In the genomic region with DNA sequence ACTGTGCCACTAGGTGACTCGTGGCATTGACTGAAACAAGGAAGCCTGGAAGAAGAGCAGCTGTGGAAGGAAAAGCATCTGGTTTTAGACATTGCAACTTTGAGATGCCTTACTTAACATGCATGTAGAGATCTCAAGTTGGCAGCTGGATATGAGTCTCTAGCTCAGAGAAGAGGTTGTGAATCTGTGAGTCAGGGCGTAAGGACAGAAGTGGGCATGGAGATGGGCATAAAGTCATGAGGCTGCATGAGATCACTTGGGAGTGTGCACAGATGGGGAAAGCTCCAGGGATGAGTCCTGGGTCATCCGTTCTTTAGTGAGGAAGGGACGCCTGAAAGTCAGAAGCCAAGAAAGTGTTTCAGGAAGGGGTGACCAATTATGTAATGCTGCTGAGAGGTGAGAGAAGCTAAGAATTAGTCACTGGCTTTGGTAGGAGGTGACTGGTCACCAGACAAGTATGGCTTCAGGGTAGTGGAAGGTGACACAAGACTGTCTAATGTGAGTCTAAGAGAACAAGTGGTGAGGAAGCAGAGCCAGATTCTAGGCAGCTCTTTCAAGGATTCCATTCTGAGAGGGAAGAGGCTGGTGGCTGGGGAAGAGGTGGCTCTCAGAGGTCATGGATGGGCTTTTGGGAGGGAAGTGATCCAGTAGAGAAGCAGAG, we compare ENCODE assay signal across 1 cellular context.
TF ChIP-seq lines count a peak whose summit lies in the region.

No MANE protein-coding gene starts in this region.

TF ChIP-seq in GM12878, 131 proteins besides CTCF, POLR2A, EP300 and RAD21:
- TF ChIP-seq, protein P1, sequence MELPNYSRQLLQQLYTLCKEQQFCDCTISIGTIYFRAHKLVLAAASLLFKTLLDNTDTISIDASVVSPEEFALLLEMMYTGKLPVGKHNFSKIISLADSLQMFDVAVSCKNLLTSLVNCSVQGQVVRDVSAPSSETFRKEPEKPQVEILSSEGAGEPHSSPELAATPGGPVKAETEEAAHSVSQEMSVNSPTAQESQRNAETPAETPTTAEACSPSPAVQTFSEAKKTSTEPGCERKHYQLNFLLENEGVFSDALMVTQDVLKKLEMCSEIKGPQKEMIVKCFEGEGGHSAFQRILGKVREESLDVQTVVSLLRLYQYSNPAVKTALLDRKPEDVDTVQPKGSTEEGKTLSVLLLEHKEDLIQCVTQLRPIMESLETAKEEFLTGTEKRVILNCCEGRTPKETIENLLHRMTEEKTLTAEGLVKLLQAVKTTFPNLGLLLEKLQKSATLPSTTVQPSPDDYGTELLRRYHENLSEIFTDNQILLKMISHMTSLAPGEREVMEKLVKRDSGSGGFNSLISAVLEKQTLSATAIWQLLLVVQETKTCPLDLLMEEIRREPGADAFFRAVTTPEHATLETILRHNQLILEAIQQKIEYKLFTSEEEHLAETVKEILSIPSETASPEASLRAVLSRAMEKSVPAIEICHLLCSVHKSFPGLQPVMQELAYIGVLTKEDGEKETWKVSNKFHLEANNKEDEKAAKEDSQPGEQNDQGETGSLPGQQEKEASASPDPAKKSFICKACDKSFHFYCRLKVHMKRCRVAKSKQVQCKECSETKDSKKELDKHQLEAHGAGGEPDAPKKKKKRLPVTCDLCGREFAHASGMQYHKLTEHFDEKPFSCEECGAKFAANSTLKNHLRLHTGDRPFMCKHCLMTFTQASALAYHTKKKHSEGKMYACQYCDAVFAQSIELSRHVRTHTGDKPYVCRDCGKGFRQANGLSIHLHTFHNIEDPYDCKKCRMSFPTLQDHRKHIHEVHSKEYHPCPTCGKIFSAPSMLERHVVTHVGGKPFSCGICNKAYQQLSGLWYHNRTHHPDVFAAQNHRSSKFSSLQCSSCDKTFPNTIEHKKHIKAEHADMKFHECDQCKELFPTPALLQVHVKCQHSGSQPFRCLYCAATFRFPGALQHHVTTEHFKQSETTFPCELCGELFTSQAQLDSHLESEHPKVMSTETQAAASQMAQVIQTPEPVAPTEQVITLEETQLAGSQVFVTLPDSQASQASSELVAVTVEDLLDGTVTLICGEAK (IDR thresholded peaks at IDR 0.05; ENCODE audit: borderline replicate concordance): no peak
- TF ChIP-seq ZNF24 (IDR thresholded peaks at IDR 0.05) (no peak), MYC (IDR thresholded peaks at IDR 0.05; ENCODE audit: insufficient read depth, insufficient read length, insufficient replicate concordance, low read length, severe bottlenecking) (no peak), GATAD2B (conservative IDR thresholded peaks at IDR 0.05; ENCODE audit: low read depth) (no peak)
